Comparison of ENCODE assay signal across 15 cellular contexts in genomic region chr16:80742331-80742730, GRCh38.
DNase-seq lines count a peak whose midpoint lies in the region; ATAC-seq and TF ChIP-seq lines count a peak whose summit lies in the region.
"Had no signal": no experiment of that assay in that cellular context is flagged by ENCODE, and none has a peak within 500 bp of the region (broad histone marks: within the 10 kb centered on the region; RNA-seq: fewer than 3 reads in every experiment).

No MANE protein-coding gene starts in this region.

- H3K18ac ChIP-seq in IMR-90 (ENCODE audit: low read depth, low read length): no peak overlapping the region

- no peak overlapping the region for H4K8ac ChIP-seq in IMR-90 (ENCODE audit: low read depth in 2 of 2, low read length in 2 of 2)

- H3K4me1 Mint-ChIP-seq in activated naive CD8-positive, alpha-beta T cell treated with anti-CD3 and anti-CD28 coated beads, Interleukin-2, amount 10 ng/mL, durations not matched to agents 7 days and 5 days: peaks cover 6% of the 10 kb centered on the region
- H3K4me1 Mint-ChIP-seq in activated naive CD8-positive, alpha-beta T cell treated with anti-CD3 and anti-CD28 coated beads for 36 hours: peaks cover 8% of the 10 kb centered on the region
- H3K4me1 Mint-ChIP-seq: B cell, GM23338 had no signal

- TF ChIP-seq CTCF in HEK293 (tag by site-specific recombination; IDR thresholded peaks at IDR 0.05) (no peak), IMR-90 (conservative IDR thresholded peaks at IDR 0.05; ENCODE audit: low read depth, low read length) (no peak)

- H3K4me2 ChIP-seq in IMR-90 (ENCODE audit: low read depth, low read length): no peak overlapping the region
- H3K4me2 ChIP-seq: BLaER1 treated with 17β-estradiol and CSF1 and Interleukin-3, amounts not matched to agents 10 nM and 100 nM; GM23338 had no signal

- intact Hi-C loops in IMR-90 (cut with micrococcal nuclease): no loop called here

- POLR2A ChIA-PET in activated naive CD8-positive, alpha-beta T cell treated with anti-CD3 and anti-CD28 coated beads, Interleukin-2, amount 10 ng/mL, durations not matched to agents 7 days and 5 days (lab: Charles Lee): no interaction called here
- POLR2A ChIA-PET in HEK293 (lab: Yijun Ruan, JAX) (no interaction called here), IMR-90 (lab: Charles Lee; ENCODE audit: unreplicated experiment) (no interaction called here)

- peaks cover 12% of the 10 kb centered on the region for H3K36me3 Mint-ChIP-seq in activated naive CD8-positive, alpha-beta T cell treated with anti-CD3 and anti-CD28 coated beads, Interleukin-2, amount 10 ng/mL, durations not matched to agents 7 days and 5 days
- peaks cover 21% of the 10 kb centered on the region for H3K36me3 Mint-ChIP-seq in activated naive CD8-positive, alpha-beta T cell treated with anti-CD3 and anti-CD28 coated beads for 36 hours

- H3K27ac Mint-ChIP-seq in activated naive CD8-positive, alpha-beta T cell treated with anti-CD3 and anti-CD28 coated beads, Interleukin-2, amount 10 ng/mL, durations not matched to agents 7 days and 5 days: no peak overlapping the region
- H3K27ac Mint-ChIP-seq in activated naive CD8-positive, alpha-beta T cell treated with anti-CD3 and anti-CD28 coated beads for 36 hours: no peak overlapping the region
- H3K27ac Mint-ChIP-seq: B cell; CD8-positive, alpha-beta T cell; GM23338 had no signal

- no peak overlapping the region for H3K56ac ChIP-seq in IMR-90 (ENCODE audit: extremely low read depth, insufficient read depth, low read length)

- TF ChIP-seq RAD21 in IMR-90 (IDR thresholded peaks at IDR 0.05; ENCODE audit: low read length): no peak

- no peaks in the 10 kb centered on the region; the same call in 1 of the 2 replicates for H4K20me1 ChIP-seq in IMR-90 (ENCODE audit: insufficient read depth, low read length)

- peak overlapping the region; percentile 62 for H2BK5ac ChIP-seq in IMR-90 (ENCODE audit: low read depth, low read length, poor library complexity, severe bottlenecking)

- no peak for ATAC-seq in activated naive CD8-positive, alpha-beta T cell treated with anti-CD3 and anti-CD28 coated beads, Interleukin-2, amount 10 ng/mL, durations not matched to agents 7 days and 5 days (ENCODE audit: low read depth)
- ATAC-seq in IMR-90 (ENCODE audit: low read depth): no peak
- ATAC-seq: CD8-positive, alpha-beta T cell; GM23338; HCT116 had no signal

- no peak overlapping the region for H3K23ac ChIP-seq in IMR-90 (ENCODE audit: low read depth, low read length)

- peak overlapping the region; percentile 0 for H3K4me3 Mint-ChIP-seq in activated naive CD8-positive, alpha-beta T cell treated with anti-CD3 and anti-CD28 coated beads, Interleukin-2, amount 10 ng/mL, durations not matched to agents 7 days and 5 days
- no peak overlapping the region for H3K4me3 Mint-ChIP-seq in activated naive CD8-positive, alpha-beta T cell treated with anti-CD3 and anti-CD28 coated beads for 36 hours
- H3K4me3 Mint-ChIP-seq: B cell; CD8-positive, alpha-beta T cell; GM23338 had no signal

- H3K79me1 ChIP-seq in IMR-90 (ENCODE audit: low read depth in 1 of 2, low read length in 2 of 2): peaks cover 0 to 5% of the 10 kb centered on the region in 2 experiments; a peak in 1 of 4 replicates

- dilution Hi-C loops in IMR-90 (cut with HindIII; ENCODE audit: low sequenced_read_pairs, unreplicated experiment): no loop called here

- no peaks in the 10 kb centered on the region for H3K4me1 ChIP-seq in HEK293 (ENCODE audit: control insufficient read depth, insufficient read depth, low read length)
- H3K4me1 ChIP-seq in IMR-90 (ENCODE audit: control insufficient read depth, insufficient read depth, low read length): no peaks in the 10 kb centered on the region

- H3K9me3 Mint-ChIP-seq in activated naive CD8-positive, alpha-beta T cell treated with anti-CD3 and anti-CD28 coated beads, Interleukin-2, amount 10 ng/mL, durations not matched to agents 7 days and 5 days: peaks cover 25% of the 10 kb centered on the region
- peaks cover 5% of the 10 kb centered on the region for H3K9me3 Mint-ChIP-seq in activated naive CD8-positive, alpha-beta T cell treated with anti-CD3 and anti-CD28 coated beads for 36 hours

- no peak overlapping the region for H2BK120ac ChIP-seq in IMR-90 (ENCODE audit: low read depth, low read length)

- H3K27me3 Mint-ChIP-seq in activated naive CD8-positive, alpha-beta T cell treated with anti-CD3 and anti-CD28 coated beads, Interleukin-2, amount 10 ng/mL, durations not matched to agents 7 days and 5 days: no peaks in the 10 kb centered on the region
- H3K27me3 Mint-ChIP-seq in activated naive CD8-positive, alpha-beta T cell treated with anti-CD3 and anti-CD28 coated beads for 36 hours: no peaks in the 10 kb centered on the region
- H3K27me3 Mint-ChIP-seq: B cell had no signal

- in situ Hi-C loops in IMR-90 (cut with MboI; ENCODE audit: low sequenced_read_pairs): no loop called here

- no peak overlapping the region for H3K14ac ChIP-seq in IMR-90 (replicated peaks; ENCODE audit: low read depth, low read length)

- CTCF ChIA-PET in HEK293 (lab: Yijun Ruan, JAX) (no interaction called here), IMR-90 (lab: Yijun Ruan, JAX) (no interaction called here)

- 37 to 100% methylated on average over 2 of the region's 2 CpGs for WGBS in IMR-90 (ENCODE audit: extremely low coverage in 2 of 2, insufficient read length in 1 of 2), 2 experiments

- no peak overlapping the region for H3K27ac ChIP-seq in HEK293 (ENCODE audit: extremely low read depth, low read depth, low read length)
- no peak overlapping the region for H3K27ac ChIP-seq in IMR-90 (ENCODE audit: insufficient read depth, low read length)
- H3K27ac ChIP-seq in temporal lobe (ENCODE audit: low read depth, low read length): peak overlapping the region; percentile 56
- H3K27ac ChIP-seq: BLaER1 treated with 17β-estradiol and CSF1 and Interleukin-3, amounts not matched to agents 10 nM and 100 nM had no signal

- no peak overlapping the region for H2AK5ac ChIP-seq in IMR-90 (ENCODE audit: low read depth, low read length)

- H3K9me1 ChIP-seq in IMR-90 (ENCODE audit: insufficient read depth, low read length): no peaks in the 10 kb centered on the region

- H2BK15ac ChIP-seq in IMR-90 (ENCODE audit: low read depth, low read length): no peak overlapping the region

- H3K9me3 ChIP-seq in HEK293 (ENCODE audit: control insufficient read depth, insufficient read depth, low read depth, low read length) (no peaks in the 10 kb centered on the region), IMR-90 (ENCODE audit: control insufficient read depth, insufficient read depth, low read length) (peaks cover 6% of the 10 kb centered on the region)

- H2AFZ ChIP-seq in IMR-90 (replicated peaks; ENCODE audit: low read length, poor library complexity): no peak overlapping the region
- H2AFZ ChIP-seq: GM23338 had no signal

- H3K4me3 ChIP-seq in HEK293 (ENCODE audit: low read depth, low read length) (no peak overlapping the region), IMR-90 (ENCODE audit: insufficient read depth, low read depth, low read length) (no peak overlapping the region)
- H3K4me3 ChIP-seq: BLaER1 treated with 17β-estradiol and CSF1 and Interleukin-3, amounts not matched to agents 10 nM and 100 nM; GM23338 had no signal

- no peak overlapping the region for H3K9ac ChIP-seq in IMR-90 (ENCODE audit: low read depth, low read length)
- H3K9ac ChIP-seq: BLaER1 treated with 17β-estradiol and CSF1 and Interleukin-3, amounts not matched to agents 10 nM and 100 nM had no signal

- H3K36me3 ChIP-seq in HEK293 (ENCODE audit: control insufficient read depth in 2 of 2, insufficient read depth in 1 of 2, low read length in 2 of 2) (no peaks in the 10 kb centered on the region), IMR-90 (ENCODE audit: control insufficient read depth, insufficient read depth, low read length) (no peaks in the 10 kb centered on the region)

- no peak overlapping the region for H3K4ac ChIP-seq in IMR-90 (ENCODE audit: low read depth, low read length)

- H4K91ac ChIP-seq in IMR-90 (ENCODE audit: insufficient read depth, low read depth, low read length): no peak overlapping the region

- TF ChIP-seq POLR2A in IMR-90 (IDR thresholded peaks at IDR 0.05; ENCODE audit: low read depth, low read length): no peak

- BruUV-seq in IMR-90 (replicated peaks; lab: Mats Ljungman, UMichigan): no TSS peak

- no peak for DNase-seq in activated naive CD8-positive, alpha-beta T cell treated with anti-CD3 and anti-CD28 coated beads, Interleukin-2, amount 10 ng/mL, durations not matched to agents 7 days and 5 days
- DNase-seq in activated naive CD8-positive, alpha-beta T cell treated with anti-CD3 and anti-CD28 coated beads for 36 hours: no peak
- DNase-seq in IMR-90 (no peak), dedifferentiated amniotic fluid mesenchymal stem cell (ENCODE audit: extremely low spot score) (no peak)
- DNase-seq: Calu3; CD8-positive, alpha-beta T cell; DMS79 treated with DMSO at 0.1 percent for 48 hours; GF-D8; H7 had no signal

- H2BK20ac ChIP-seq in IMR-90 (ENCODE audit: low read depth, low read length): no peak overlapping the region

- H4K5ac ChIP-seq in IMR-90 (ENCODE audit: low read depth, low read length): no peak overlapping the region

- no peaks in the 10 kb centered on the region for H3K27me3 ChIP-seq in IMR-90 (ENCODE audit: control insufficient read depth, insufficient read depth, low read length)
- H3K27me3 ChIP-seq: BLaER1 treated with 17β-estradiol and CSF1 and Interleukin-3, amounts not matched to agents 10 nM and 100 nM had no signal

- no peak overlapping the region for H2AK9ac ChIP-seq in IMR-90 (replicated peaks; ENCODE audit: low read depth, low read length, poor library complexity)

TF ChIP-seq in IMR-90, 13 proteins besides CTCF, POLR2A, EP300 and RAD21 (continues in another document):
- TF ChIP-seq RFX5 (IDR thresholded peaks at IDR 0.05; ENCODE audit: low read depth, low read length): no peak
- no peak for TF ChIP-seq CEBPB (IDR thresholded peaks at IDR 0.05; ENCODE audit: low read depth, low read length)
- TF ChIP-seq MAFK (IDR thresholded peaks at IDR 0.05; ENCODE audit: low read depth, low read length): no peak
- no peak for TF ChIP-seq CHD1 (IDR thresholded peaks at IDR 0.05; ENCODE audit: low read depth, low read length)
- TF ChIP-seq RCOR1 (IDR thresholded peaks at IDR 0.05; ENCODE audit: insufficient replicate concordance, low read length): no peak
- no peak for TF ChIP-seq ELK1 (IDR thresholded peaks at IDR 0.05; ENCODE audit: borderline replicate concordance, low read depth, low read length)
- no peak for TF ChIP-seq FOS (IDR thresholded peaks at IDR 0.05; ENCODE audit: low read depth, low read length)
- no peak for TF ChIP-seq NFE2L2 (IDR thresholded peaks at IDR 0.05; ENCODE audit: low read depth, low read length)
